Comparison of ENCODE assay signal across 1 cellular context in genomic region chr10:92591550-92592140, GRCh38.
TF ChIP-seq lines count a peak whose summit lies in the region.

No MANE protein-coding gene starts in this region.

TF ChIP-seq in HepG2, 621 proteins besides CTCF, POLR2A, EP300 and RAD21 (continued from another document and continues in another):
- TF ChIP-seq THRA (CRISPR knock-in tag; IDR thresholded peaks at IDR 0.05; ENCODE audit: borderline replicate concordance): 0 out of 2 replicates have a peak, but pooled peaks have one; percentile 36
- TF ChIP-seq XBP1 (CRISPR knock-in tag; IDR thresholded peaks at IDR 0.05): 0 out of 2 replicates have a peak, but pooled peaks have one; percentile 30
- TF ChIP-seq ZNF24 (IDR thresholded peaks at IDR 0.05): no peak
- no peak for TF ChIP-seq MBNL3 (CRISPR knock-in tag; conservative IDR thresholded peaks at IDR 0.05)
- no peak for TF ChIP-seq ZNF709 (CRISPR knock-in tag; IDR thresholded peaks at IDR 0.05)
- no peak for TF ChIP-seq RORA (CRISPR knock-in tag; IDR thresholded peaks at IDR 0.05)
- TF ChIP-seq ATF6 (CRISPR knock-in tag; conservative IDR thresholded peaks at IDR 0.05): no peak
- peak; percentile 80; the same call in 1 of the 2 replicates for TF ChIP-seq YEATS2 (CRISPR knock-in tag; IDR thresholded peaks at IDR 0.05; ENCODE audit: borderline replicate concordance)
- no peak for TF ChIP-seq ZNF414 (CRISPR knock-in tag; IDR thresholded peaks at IDR 0.05)
- no peak for TF ChIP-seq CBX2 (IDR thresholded peaks at IDR 0.05; ENCODE audit: low read depth, low read length)
- TF ChIP-seq CBX2 (CRISPR knock-in tag; IDR thresholded peaks at IDR 0.05; ENCODE audit: low read depth): no peak
- peak; percentile 94 for TF ChIP-seq ZNF687 (CRISPR knock-in tag; IDR thresholded peaks at IDR 0.05)
- peak; percentile 73 for TF ChIP-seq GABPA (IDR thresholded peaks at IDR 0.05; ENCODE audit: low read depth, low read length)
- TF ChIP-seq GABPA (CRISPR knock-in tag; IDR thresholded peaks at IDR 0.05; ENCODE audit: low read depth): peak; percentile 87
- no peak for TF ChIP-seq ZNF3 (CRISPR knock-in tag; IDR thresholded peaks at IDR 0.05)
- TF ChIP-seq SKIL (CRISPR knock-in tag; IDR thresholded peaks at IDR 0.05; ENCODE audit: borderline replicate concordance): no peak; the same call in 1 of the 2 replicates
- TF ChIP-seq RXRA (CRISPR knock-in tag; IDR thresholded peaks at IDR 0.05): peak; percentile 77; the same call in 1 of the 2 replicates
- peak; percentile 41; the same call in 1 of the 2 replicates for TF ChIP-seq MXD3 (CRISPR knock-in tag; IDR thresholded peaks at IDR 0.05)
- no peak for TF ChIP-seq ATAD3A (CRISPR knock-in tag; IDR thresholded peaks at IDR 0.05)
- peak; percentile 81; the same call in 1 of the 2 replicates for TF ChIP-seq ZNF572 (CRISPR knock-in tag; IDR thresholded peaks at IDR 0.05)
- TF ChIP-seq ZC3H4 (CRISPR knock-in tag; IDR thresholded peaks at IDR 0.05; ENCODE audit: borderline replicate concordance): no peak
- no peak for TF ChIP-seq EEA1 (CRISPR knock-in tag; IDR thresholded peaks at IDR 0.05; ENCODE audit: borderline replicate concordance)
- TF ChIP-seq ZNF577 (CRISPR knock-in tag; IDR thresholded peaks at IDR 0.05; ENCODE audit: borderline replicate concordance, low read depth): no peak
- no peak for TF ChIP-seq NBN (conservative IDR thresholded peaks at IDR 0.05)
- TF ChIP-seq SIX4 (CRISPR knock-in tag; IDR thresholded peaks at IDR 0.05): peak; percentile 26; the same call in 1 of the 2 replicates
- TF ChIP-seq MTF2 (CRISPR knock-in tag; IDR thresholded peaks at IDR 0.05; ENCODE audit: borderline replicate concordance): no peak
- no peak for TF ChIP-seq ARID2 (CRISPR knock-in tag; IDR thresholded peaks at IDR 0.05; ENCODE audit: borderline replicate concordance)
- TF ChIP-seq CREBL2 (CRISPR knock-in tag; IDR thresholded peaks at IDR 0.05; ENCODE audit: borderline replicate concordance): no peak; the same call in 1 of the 2 replicates
- TF ChIP-seq ZNF878 (CRISPR knock-in tag; IDR thresholded peaks at IDR 0.05): peak; percentile 68; the same call in 1 of the 2 replicates
- no peak for TF ChIP-seq FIP1L1 (IDR thresholded peaks at IDR 0.05; ENCODE audit: borderline replicate concordance, insufficient read depth, low read depth, low read length)
- no peak for TF ChIP-seq ZNF740 (CRISPR knock-in tag; IDR thresholded peaks at IDR 0.05)
- no peak for TF ChIP-seq HOXA9 (CRISPR knock-in tag; IDR thresholded peaks at IDR 0.05; ENCODE audit: borderline replicate concordance)
- peak; percentile 82 for TF ChIP-seq RFXAP (CRISPR knock-in tag; IDR thresholded peaks at IDR 0.05; ENCODE audit: borderline replicate concordance)
- no peak for TF ChIP-seq ZNF576 (CRISPR knock-in tag; IDR thresholded peaks at IDR 0.05)
- TF ChIP-seq CAMTA2 (CRISPR knock-in tag; IDR thresholded peaks at IDR 0.05; ENCODE audit: borderline replicate concordance): no peak
- TF ChIP-seq GATAD1 (CRISPR knock-in tag; IDR thresholded peaks at IDR 0.05): peak; percentile 86
- TF ChIP-seq GMEB2 (CRISPR knock-in tag; IDR thresholded peaks at IDR 0.05; ENCODE audit: low read depth): no peak
- TF ChIP-seq ELF4 (CRISPR knock-in tag; IDR thresholded peaks at IDR 0.05; ENCODE audit: borderline replicate concordance): no peak
- peak; percentile 76; the same call in 1 of the 2 replicates for TF ChIP-seq HDAC2 (CRISPR knock-in tag; IDR thresholded peaks at IDR 0.05)
- TF ChIP-seq SMAD3 (CRISPR knock-in tag; IDR thresholded peaks at IDR 0.05): no peak; the same call in 1 of the 2 replicates
- TF ChIP-seq ZNF83 (CRISPR knock-in tag; IDR thresholded peaks at IDR 0.05; ENCODE audit: borderline replicate concordance): no peak
- peak; percentile 76 for TF ChIP-seq TFDP2 (CRISPR knock-in tag; IDR thresholded peaks at IDR 0.05)
- TF ChIP-seq MLXIP (CRISPR knock-in tag; IDR thresholded peaks at IDR 0.05; ENCODE audit: borderline replicate concordance): no peak
- TF ChIP-seq NR1H2 (CRISPR knock-in tag; IDR thresholded peaks at IDR 0.05; ENCODE audit: borderline replicate concordance, low read depth): no peak
- TF ChIP-seq ZFP62 (CRISPR knock-in tag; IDR thresholded peaks at IDR 0.05): no peak
- TF ChIP-seq ZNF766 (CRISPR knock-in tag; IDR thresholded peaks at IDR 0.05; ENCODE audit: borderline replicate concordance): 0 out of 2 replicates have a peak, but pooled peaks have one; percentile 58
